ENCODE assay signal across 23 cellular contexts in genomic region chr9:122090287-122090883, GRCh38. TPM values are rescaled to one million over a fixed set of nuclear protein-coding genes. Genes with fewer than 3 reads are reported as not detected.
DNase-seq lines count a peak whose midpoint lies in the region; ATAC-seq, FAIRE-seq and TF ChIP-seq lines count a peak whose summit lies in the region.
"Had no signal": no experiment of that assay in that cellular context is flagged by ENCODE, and none has a peak within 500 bp of the region (broad histone marks: within the 10 kb centered on the region; RNA-seq: fewer than 3 reads in every experiment).

No MANE protein-coding gene starts in this region.

- H3K4me3 ChIP-seq in BLaER1 (no peak overlapping the region), ascending aorta (peak overlapping the region in 1 of 2 donors; percentile 92), HepG2 (replicated peaks in 1 of 3; ENCODE audit: insufficient read depth in 1 of 3, low read depth in 2 of 3, low read length in 3 of 3) (no peak overlapping the region), sigmoid colon (peak overlapping the region in 1 of 4 donors; percentile 92), GM23338 (no peak overlapping the region), mesenchymal stem cell (ENCODE audit: insufficient read depth in 1 of 2, low read depth in 1 of 2, low read length in 2 of 2) (no peak overlapping the region)
- H3K4me3 ChIP-seq: A549, SJSA1, upper lobe of left lung had no signal

- H3K79me2 ChIP-seq in HepG2 (ENCODE audit: insufficient read depth, low read length) (peaks cover 8% of the 10 kb centered on the region), GM23338 (replicated peaks; ENCODE audit: insufficient read depth) (no peaks in the 10 kb centered on the region)

- POLR2A ChIA-PET in HepG2 (lab: Yijun Ruan, JAX): no interaction called here
- POLR2A ChIA-PET in T-cell (lab: Charles Lee): no interaction called here

- no peak overlapping the region for H4K8ac ChIP-seq in mesenchymal stem cell (ENCODE audit: low read length)

- peaks cover 38% of the 10 kb centered on the region for H3K79me1 ChIP-seq in mesenchymal stem cell (replicated peaks; ENCODE audit: low read length, poor library complexity, severe bottlenecking)

- no peak overlapping the region for H3K18ac ChIP-seq in mesenchymal stem cell (ENCODE audit: low read depth in 1 of 2, low read length in 2 of 2)

- in situ Hi-C loops in HepG2 (cut with HindIII; ENCODE audit: extremely low pct_ligation_motif_present, low pct_unique_long_range_greater_than_20kb): loop anchor here (10.0 kb wide), 1 partner anchor 364 kb away; no protein-coding TSS in a partner anchor

- no peak overlapping the region for H3K14ac ChIP-seq in mesenchymal stem cell (ENCODE audit: low read length in 2 of 2)

- peaks cover 71% of the 10 kb centered on the region for H4K20me1 ChIP-seq in BLaER1
- H4K20me1 ChIP-seq in HepG2 (ENCODE audit: insufficient read depth, low read length): no peaks in the 10 kb centered on the region
- H4K20me1 ChIP-seq in GM23338 (replicated peaks; ENCODE audit: insufficient read depth): peaks cover 4% of the 10 kb centered on the region

- 72% methylated on average over 9 of the region's 9 CpGs for WGBS in HepG2 (ENCODE audit: low lambda C conversion rate)
- 82 to 90% methylated on average over 9 of the region's 9 CpGs for WGBS in sigmoid colon, 2 donors
- 90% methylated on average over 8 of the region's 9 CpGs for WGBS in mesenchymal stem cell

- ATAC-seq in HepG2 (no peak), GM23338 (no peak), T-cell (replicated peaks in 1 of 4) (no peak), GM19351 (IDR thresholded peaks at IDR 0.05; ENCODE audit: unreplicated experiment) (no peak)
- ATAC-seq: A549, right cardiac atrium had no signal

- CTCF ChIA-PET in HepG2 (lab: Yijun Ruan, JAX; ENCODE audit: low intra/inter-chr PET ratio, low total read pairs): no interaction called here
- CTCF ChIA-PET in T-cell (lab: Charles Lee): interaction anchor here (0.6 to 1.1 kb wide), 2 partner anchors 13 to 62 kb away, joined by 3 to 4 read pairs; no protein-coding TSS in a partner anchor

- H2BK12ac ChIP-seq in mesenchymal stem cell (ENCODE audit: low read length in 2 of 2): no peak overlapping the region

- no peak overlapping the region for H3K23ac ChIP-seq in mesenchymal stem cell (ENCODE audit: low read length in 2 of 2)

- H3K4me1 Mint-ChIP-seq in GM23338 (peaks cover 9% of the 10 kb centered on the region), T-cell (peaks cover 38 to 49% (median 46%) of the 10 kb centered on the region in 3 donors)

- no peak for TF ChIP-seq POLR2A in HepG2 (IDR thresholded peaks at IDR 0.05; ENCODE audit: insufficient read depth in 1 of 2, low read depth in 2 of 2, low read length in 2 of 2)
- TF ChIP-seq POLR2A in sigmoid colon (IDR thresholded peaks at IDR 0.05): no peak

- H3K9ac ChIP-seq in BLaER1 (no peak overlapping the region), HepG2 (ENCODE audit: insufficient read depth, low read depth, low read length) (no peak overlapping the region), mesenchymal stem cell (ENCODE audit: low read length) (no peak overlapping the region)

- no peak overlapping the region for H2BK120ac ChIP-seq in mesenchymal stem cell (ENCODE audit: low read depth, low read length)

- H2AFZ ChIP-seq in HepG2 (ENCODE audit: low read length): no peak overlapping the region
- H2AFZ ChIP-seq in GM23338: no peak overlapping the region
- no peak overlapping the region for H2AFZ ChIP-seq in mesenchymal stem cell (ENCODE audit: low read depth, low read length)

- H2AK5ac ChIP-seq in mesenchymal stem cell (ENCODE audit: low read length, severe bottlenecking): no peak overlapping the region

- H2BK15ac ChIP-seq in mesenchymal stem cell (ENCODE audit: low read depth, poor library complexity, severe bottlenecking): no peak overlapping the region

- H3K4me1 ChIP-seq in BLaER1: peaks cover 24% of the 10 kb centered on the region
- H3K4me1 ChIP-seq in ascending aorta: peaks cover 13 to 41% of the 10 kb centered on the region in 2 donors
- peaks cover 53% of the 10 kb centered on the region for H3K4me1 ChIP-seq in HepG2 (ENCODE audit: insufficient read depth, low read length)
- peaks cover 0 to 76% (median 75%) of the 10 kb centered on the region in 4 donors for H3K4me1 ChIP-seq in sigmoid colon
- H3K4me1 ChIP-seq in GM23338 (ENCODE audit: insufficient read depth): no peaks in the 10 kb centered on the region
- H3K4me1 ChIP-seq in mesenchymal stem cell (ENCODE audit: control insufficient read depth, insufficient read depth, low read depth, low read length): peaks cover 10% of the 10 kb centered on the region

- no peaks in the 10 kb centered on the region for H3K27me3 ChIP-seq in BLaER1
- H3K27me3 ChIP-seq in ascending aorta: no peaks in the 10 kb centered on the region
- H3K27me3 ChIP-seq in HepG2 (ENCODE audit: control insufficient read depth in 1 of 2, insufficient read depth in 2 of 2, low read length in 2 of 2): no peaks in the 10 kb centered on the region; a peak in 1 of 5 replicates
- H3K27me3 ChIP-seq in sigmoid colon: no peaks in the 10 kb centered on the region
- H3K27me3 ChIP-seq in GM23338 (ENCODE audit: insufficient read depth): peaks cover 26% of the 10 kb centered on the region
- no peaks in the 10 kb centered on the region for H3K27me3 ChIP-seq in mesenchymal stem cell (ENCODE audit: control insufficient read depth in 1 of 2, insufficient read depth in 1 of 2, low read length in 2 of 2)
- H3K27me3 ChIP-seq: SJSA1, upper lobe of left lung had no signal

- TF ChIP-seq EP300 in HepG2 (IDR thresholded peaks at IDR 0.05; ENCODE audit: low read depth in 2 of 2, low read length in 2 of 2) (no peak), HepG2 (CRISPR knock-in tag; IDR thresholded peaks at IDR 0.05; ENCODE audit: borderline replicate concordance) (no peak), sigmoid colon (IDR thresholded peaks at IDR 0.05) (no peak)

- no peaks in the 10 kb centered on the region; the same call in 2 of the 3 replicates for H3K9me3 Mint-ChIP-seq in GM23338
- no peaks in the 10 kb centered on the region for H3K9me3 Mint-ChIP-seq in T-cell
- H3K9me3 Mint-ChIP-seq: activated naive CD4-positive, alpha-beta T cell treated with anti-CD3 and anti-CD28 coated beads for 36 hours; stimulated activated naive CD8-positive, alpha-beta T cell treated with anti-CD3 and anti-CD28 coated beads, Interleukin-15, Interleukin-2, amounts not matched to agents 100 ng/mL and 50 ng/mL, for 24 hours had no signal

- DNase-seq in ascending aorta (ENCODE audit: low spot score in 2 of 2): no peak
- DNase-seq in HepG2 (ENCODE audit: low spot score): peak; percentile 18
- DNase-seq in sigmoid colon: no peak
- DNase-seq in GM23338 (ENCODE audit: low spot score): no peak
- DNase-seq in T-cell: no peak
- no peak for DNase-seq in mesenchymal stem cell
- DNase-seq: activated CD4-positive, alpha-beta T cell treated with anti-CD3 and anti-CD28 coated beads for 1 hour; activated naive CD4-positive, alpha-beta T cell treated with anti-CD3 and anti-CD28 coated beads for 36 hours; activated T-cell treated with anti-CD3 and anti-CD28 coated beads, Interleukin-2, amount 50 U/mL, for 48 hours; central memory CD4-positive, alpha-beta T cell; COR-L47; Karpas-422; mammary epithelial cell; NCI-H1930; NCI-H69; right cardiac atrium; upper lobe of left lung had no signal

- no peak overlapping the region for H3K4ac ChIP-seq in mesenchymal stem cell (ENCODE audit: low read depth in 1 of 2, low read length in 2 of 2)

- no peaks in the 10 kb centered on the region for H3F3A ChIP-seq in GM23338 (replicated peaks; ENCODE audit: low read depth)

- TF ChIP-seq CTCF in ascending aorta (IDR thresholded peaks at IDR 0.05): no peak
- no peak for TF ChIP-seq CTCF in HepG2 (CRISPR knock-in tag; IDR thresholded peaks at IDR 0.05)
- TF ChIP-seq CTCF in sigmoid colon (IDR thresholded peaks at IDR 0.05): no peak
- no peak for TF ChIP-seq CTCF in GM23338 (conservative IDR thresholded peaks at IDR 0.05; ENCODE audit: low read depth in 2 of 2)

- no peak for TF ChIP-seq RAD21 in HepG2 (CRISPR knock-in tag; IDR thresholded peaks at IDR 0.05)

- H3K9me2 ChIP-seq in GM23338 (ENCODE audit: insufficient read depth): no peaks in the 10 kb centered on the region

- H3K9me3 ChIP-seq in BLaER1: no peaks in the 10 kb centered on the region
- H3K9me3 ChIP-seq in ascending aorta: no peaks in the 10 kb centered on the region
- H3K9me3 ChIP-seq in HepG2 (ENCODE audit: low read length): no peaks in the 10 kb centered on the region
- H3K9me3 ChIP-seq in sigmoid colon: no peaks in the 10 kb centered on the region
- no peaks in the 10 kb centered on the region for H3K9me3 ChIP-seq in mesenchymal stem cell (ENCODE audit: control insufficient read depth, low read length)
- H3K9me3 ChIP-seq: A549, SJSA1, upper lobe of left lung had no signal

- H3K36me3 Mint-ChIP-seq in GM23338 (ENCODE audit: low read depth): no peaks in the 10 kb centered on the region; the same call in 2 of the 3 replicates
- peaks cover 11% of the 10 kb centered on the region for H3K36me3 Mint-ChIP-seq in T-cell

- H3K36me3 ChIP-seq in BLaER1: no peaks in the 10 kb centered on the region
- no peaks in the 10 kb centered on the region for H3K36me3 ChIP-seq in ascending aorta
- peaks cover 2 to 3% of the 10 kb centered on the region in 2 experiments; a peak in 1 of 5 replicates for H3K36me3 ChIP-seq in HepG2 (replicated peaks in 1 of 2; ENCODE audit: control insufficient read depth in 1 of 2, insufficient read depth in 2 of 2, low read length in 2 of 2)
- H3K36me3 ChIP-seq in sigmoid colon: no peaks in the 10 kb centered on the region
- no peaks in the 10 kb centered on the region for H3K36me3 ChIP-seq in GM23338 (ENCODE audit: insufficient read depth)
- H3K36me3 ChIP-seq in mesenchymal stem cell (ENCODE audit: control insufficient read depth in 1 of 2, insufficient read depth in 2 of 2, low read depth in 1 of 2, low read length in 2 of 2): no peaks in the 10 kb centered on the region
- H3K36me3 ChIP-seq: upper lobe of left lung had no signal

- H3K27ac Mint-ChIP-seq in GM23338: no peak overlapping the region
- H3K27ac Mint-ChIP-seq in T-cell: no peak overlapping the region
- H3K27ac Mint-ChIP-seq: activated naive CD4-positive, alpha-beta T cell treated with anti-CD3 and anti-CD28 coated beads for 36 hours; stimulated activated naive CD8-positive, alpha-beta T cell treated with anti-CD3 and anti-CD28 coated beads, Interleukin-15, Interleukin-2, amounts not matched to agents 100 ng/mL and 50 ng/mL, for 24 hours had no signal

- no TSS peak for BruUV-seq in HepG2 (replicated peaks; lab: Mats Ljungman, UMichigan)

- H3K27me3 Mint-ChIP-seq in GM23338 (ENCODE audit: insufficient read depth, low read depth, poor library complexity): peaks cover 7% of the 10 kb centered on the region
- H3K27me3 Mint-ChIP-seq in T-cell: no peaks in the 10 kb centered on the region

- H3K4me3 Mint-ChIP-seq in GM23338: no peak overlapping the region
- peak overlapping the region in 1 of 3 donors; percentile 89 for H3K4me3 Mint-ChIP-seq in T-cell
- H3K4me3 Mint-ChIP-seq: activated naive CD4-positive, alpha-beta T cell treated with anti-CD3 and anti-CD28 coated beads for 36 hours; stimulated activated naive CD8-positive, alpha-beta T cell treated with anti-CD3 and anti-CD28 coated beads, Interleukin-15, Interleukin-2, amounts not matched to agents 100 ng/mL and 50 ng/mL, for 24 hours had no signal

- FAIRE-seq in HepG2 (lab: Jason Lieb, UNC): no peak
- FAIRE-seq: A549, H54 had no signal

- H4K91ac ChIP-seq in mesenchymal stem cell (ENCODE audit: low read length): no peak overlapping the region

- H3K27ac ChIP-seq in BLaER1 (no peak overlapping the region), ascending aorta (peak overlapping the region; percentile 60 to 92), HepG2 (ENCODE audit: extremely low read length, insufficient read depth, low read length) (no peak overlapping the region), sigmoid colon (peak overlapping the region in 3 of 4 donors; percentile 90 to 92 (median 92)), GM23338 (ENCODE audit: low read depth) (no peak overlapping the region), mesenchymal stem cell (ENCODE audit: low read length, poor library complexity, severe bottlenecking) (no peak overlapping the region)
- H3K27ac ChIP-seq: A549, SJSA1, upper lobe of left lung had no signal

- H2BK5ac ChIP-seq in mesenchymal stem cell (ENCODE audit: low read depth, low read length, poor library complexity, severe bottlenecking): no peak overlapping the region

- intact Hi-C loops in ascending aorta (cut with DNase I): loop anchor here (5.0 to 10.0 kb wide), 4 partner anchors 58 to 734 kb away; partner anchors contain the start of genes MRRF, PDCL and RBM18
- intact Hi-C loops in HepG2 (cut with micrococcal nuclease; ENCODE audit: unreplicated experiment): no loop called here
- intact Hi-C loops in sigmoid colon (cut with DNase I): loop anchor here (5.0 kb wide), 1 partner anchor 538 kb away; no protein-coding TSS in a partner anchor

- peak overlapping the region; percentile 99; the same call in 1 of the 2 replicates for H3K4me2 ChIP-seq in BLaER1
- H3K4me2 ChIP-seq in HepG2 (ENCODE audit: low read depth, low read length): no peak overlapping the region
- no peak overlapping the region for H3K4me2 ChIP-seq in GM23338
- H3K4me2 ChIP-seq in mesenchymal stem cell (ENCODE audit: low read length, poor library complexity, severe bottlenecking): no peak overlapping the region
- H3K4me2 ChIP-seq: A549 had no signal

RNA-seq across cellular contexts. Expression of gene TTLL11, which starts 2.7 kb away (rescaled TPM):
- total RNA-seq in ascending aorta: 18.5 TPM
- total RNA-seq in HepG2 (2016; rRNA removed; fragmentation: Illumina TruSeq; extraction: Trizol): 3.1 and 4.5 TPM in 2 replicates
- 4.2 and 4.4 TPM in 2 replicates for total RNA-seq in HepG2 (2016; cell fraction: cytosol; rRNA removed; fragmentation: Illumina TruSeq; extraction: Trizol; ENCODE audit: low read depth)
- total RNA-seq in HepG2 (2016; cell fraction: insoluble cytoplasmic fraction; rRNA removed; fragmentation: Illumina TruSeq; extraction: Trizol): 3.2 and 4.0 TPM in 2 replicates
- 8.0 and 8.2 TPM in 2 replicates for total RNA-seq in HepG2 (2016; cell fraction: membrane; rRNA removed; fragmentation: Illumina TruSeq; extraction: Trizol)
- total RNA-seq in HepG2 (2016; cell fraction: nucleus; rRNA removed; fragmentation: Illumina TruSeq; extraction: Trizol): 3.4 and 4.1 TPM in 2 replicates
- 5.2 and 6.4 TPM in 2 replicates for polyA plus RNA-seq in HepG2 (2011; rRNA removed)
- 4.2 and 5.3 TPM in 2 replicates for polyA plus RNA-seq in HepG2 (2011; cell fraction: cytosol; rRNA removed)
- polyA plus RNA-seq in HepG2 (2011; cell fraction: nucleus; rRNA removed): 2.5 and 3.8 TPM in 2 replicates
- 3.5 and 4.2 TPM in 2 replicates for polyA plus RNA-seq in HepG2 (2012)
- 4.5 and 4.7 TPM in 2 replicates for polyA plus RNA-seq in HepG2 (2016; cell fraction: cytosol; fragmentation: Illumina TruSeq; extraction: Trizol; ENCODE audit: low read depth)
- 4.7 and 6.7 TPM in 2 replicates for polyA plus RNA-seq in HepG2 (2016; cell fraction: insoluble cytoplasmic fraction; fragmentation: Illumina TruSeq; extraction: Trizol; ENCODE audit: low read depth)
- 6.6 and 8.0 TPM in 2 replicates for polyA plus RNA-seq in HepG2 (2016; cell fraction: membrane; fragmentation: Illumina TruSeq; extraction: Trizol; ENCODE audit: low read depth)
- 4.7 and 5.7 TPM in 2 replicates for polyA plus RNA-seq in HepG2 (2016; cell fraction: nucleus; fragmentation: Illumina TruSeq; extraction: Trizol; ENCODE audit: insufficient read depth, low read depth)
- polyA minus RNA-seq in HepG2 (2011; rRNA and poly(A)+ RNA removed; ENCODE audit: low replicate concordance): 3.5 and 6.7 TPM in 2 replicates
- polyA minus RNA-seq in HepG2 (2011; cell fraction: cytosol; rRNA and poly(A)+ RNA removed): 2.0 and 2.5 TPM in 2 replicates
- 3.3 and 5.3 TPM in 2 replicates for polyA minus RNA-seq in HepG2 (2011; cell fraction: nucleus; rRNA and poly(A)+ RNA removed)
- total RNA-seq in sigmoid colon: 10 to 100 TPM; 27.6 to 40.7 (median 30.8) TPM
- polyA plus RNA-seq in sigmoid colon: 1 to 10 TPM; 4.2 to 7.6 (median 5.6) TPM
- total RNA-seq in GM23338 (2014; rRNA removed; shearing (Covaris generic)): 1.4 and 1.7 TPM in 2 replicates
- 0.37 and 0.57 TPM in 2 replicates for polyA plus RNA-seq in GM23338 (2016; fragmentation: Nextera tagmentation; extraction: Ambion mirVana)
- total RNA-seq in T-cell: 1 to 10 TPM; 3.4 to 4.8 (median 4.6) TPM
- polyA plus RNA-seq in mesenchymal stem cell (2013, experiment 1 of 2): 5.2 TPM
- polyA plus RNA-seq in mesenchymal stem cell (2013, experiment 2 of 2): 5.5 TPM

Comparison
In these comparisons a context has a peak if more than half of its experiments do, and no peak if none do; other contexts are left out.
1. H3K27ac ChIP-seq: peak in ascending aorta (2 of 2) and sigmoid colon (3 of 4); none in BLaER1 (single experiment), HepG2 (single experiment), GM23338 (single experiment) and mesenchymal stem cell (single experiment).